In genomic region chr11:90148900-90149299, GRCh38 we compare ENCODE assay signal across 29 cellular contexts. TPM values are rescaled to one million over a fixed set of nuclear protein-coding genes. Genes with fewer than 3 reads are reported as not detected.
A peak's percentile ranks its signal among the peaks of the same experiment; 100 is the strongest.
DNase-seq lines count a peak whose midpoint lies in the region; ATAC-seq, FAIRE-seq and TF ChIP-seq lines count a peak whose summit lies in the region.
"Had no signal": no experiment of that assay in that cellular context is flagged by ENCODE, and none has a peak within 500 bp of the region (broad histone marks: within the 10 kb centered on the region; RNA-seq: fewer than 3 reads in every experiment).

No MANE protein-coding gene starts in this region.

- H3F3A ChIP-seq in MM.1S (ENCODE audit: insufficient read depth, low read length): no peaks in the 10 kb centered on the region

- H3K27me3 ChIP-seq in MM.1S (replicated peaks; ENCODE audit: insufficient read depth, low read length) (no peaks in the 10 kb centered on the region), small intestine (ENCODE audit: control insufficient read depth in 2 of 2, insufficient read depth in 2 of 2, low read length in 2 of 2) (no peaks in the 10 kb centered on the region)

- peaks cover 15% of the 10 kb centered on the region for H3K36me3 Mint-ChIP-seq in neural crest cell (ENCODE audit: low read depth)
- H3K36me3 Mint-ChIP-seq: activated naive CD8-positive, alpha-beta T cell treated with anti-CD3 and anti-CD28 coated beads, Interleukin-2, amount 10 ng/mL, durations not matched to agents 7 days and 5 days; stimulated activated effector memory CD8-positive, alpha-beta T cell treated with anti-CD3 and anti-CD28 coated beads, Interleukin-12 subunit alpha, Interleukin-12 subunit beta, amount 100 ng/mL, for 72 hours; T-cell had no signal

- H3K9ac ChIP-seq in MM.1S (ENCODE audit: low read length): no peak overlapping the region

- H4K20me1 ChIP-seq in MM.1S (ENCODE audit: insufficient read depth, low read length): no peaks in the 10 kb centered on the region

- peak; percentile 7 for TF ChIP-seq CTCF in GM12864 (IDR thresholded peaks at IDR 0.05; ENCODE audit: low read depth, low read length, missing control alignments)
- TF ChIP-seq CTCF in MM.1S (IDR thresholded peaks at IDR 0.05; ENCODE audit: low read length): 0 out of 2 replicates have a peak, but pooled peaks have one; percentile 3
- TF ChIP-seq CTCF in choroid plexus epithelial cell (conservative IDR thresholded peaks at IDR 0.05; ENCODE audit: low read depth, low read length): peak; percentile 32
- peak; percentile 47 for TF ChIP-seq CTCF in neural crest cell (conservative IDR thresholded peaks at IDR 0.05)

- WGBS in small intestine, 3 donors: 92 to 93% (median 92%) methylated on average over 1 of the region's 1 CpG

- no peaks in the 10 kb centered on the region for H3K4me1 ChIP-seq in MM.1S (ENCODE audit: low read length)
- H3K4me1 ChIP-seq in small intestine (ENCODE audit: control insufficient read depth in 2 of 2, insufficient read depth in 1 of 2, low read depth in 1 of 2, low read length in 1 of 2): no peaks in the 10 kb centered on the region
- H3K4me1 ChIP-seq: pancreas had no signal

- H3K4me3 Mint-ChIP-seq in neural crest cell: no peak overlapping the region
- H3K4me3 Mint-ChIP-seq: activated CD4-positive, alpha-beta T cell treated with anti-CD3 and anti-CD28 coated beads, Interleukin-2, amount 10 ng/mL, durations not matched to agents 24 days and 14 days; activated naive CD8-positive, alpha-beta T cell treated with anti-CD3 and anti-CD28 coated beads, Interleukin-2, amount 10 ng/mL, durations not matched to agents 7 days and 5 days; CD4-positive, alpha-beta T cell; stimulated activated effector memory CD8-positive, alpha-beta T cell treated with anti-CD3 and anti-CD28 coated beads, Interleukin-12 subunit alpha, Interleukin-12 subunit beta, amount 100 ng/mL, for 72 hours; T-cell had no signal

- H3K4me3 ChIP-seq in GM12864 (ENCODE audit: low read depth, low read length): no peak overlapping the region
- no peak overlapping the region for H3K4me3 ChIP-seq in MM.1S (ENCODE audit: low read length)
- H3K4me3 ChIP-seq in choroid plexus epithelial cell (ENCODE audit: low read depth, low read length): no peak overlapping the region
- H3K4me3 ChIP-seq in small intestine (ENCODE audit: low read depth in 1 of 2, low read length in 2 of 2): no peak overlapping the region
- H3K4me3 ChIP-seq: pancreas had no signal

- H3K27me3 Mint-ChIP-seq in neural crest cell (ENCODE audit: low read depth): no peaks in the 10 kb centered on the region

- no peak overlapping the region for H3K27ac Mint-ChIP-seq in neural crest cell (ENCODE audit: unreplicated experiment)
- H3K27ac Mint-ChIP-seq: activated CD4-positive, alpha-beta T cell treated with anti-CD3 and anti-CD28 coated beads, Interleukin-2, amount 10 ng/mL, durations not matched to agents 24 days and 14 days; activated naive CD8-positive, alpha-beta T cell treated with anti-CD3 and anti-CD28 coated beads, Interleukin-2, amount 10 ng/mL, durations not matched to agents 7 days and 5 days; activated T-helper 2 cell treated with anti-CD3 and anti-CD28 coated beads, Interferon-gamma antibody, Interleukin-2, Interleukin-4, amounts not matched to agents 10 μg/mL and 5 μg/mL and 100 μg/mL, durations not matched to agents 14 hours and 24 hours and 36 hours; CD4-positive, alpha-beta T cell; stimulated activated effector memory CD8-positive, alpha-beta T cell treated with anti-CD3 and anti-CD28 coated beads, Interleukin-12 subunit alpha, Interleukin-12 subunit beta, amount 100 ng/mL, for 72 hours; T-cell had no signal

- H3K27ac ChIP-seq in MM.1S (ENCODE audit: low read length) (no peak overlapping the region), small intestine (ENCODE audit: low read depth in 1 of 2, low read length in 1 of 2) (no peak overlapping the region)
- H3K27ac ChIP-seq: pancreas had no signal

- FAIRE-seq in small intestine (lab: Jason Lieb, UNC): no peak
- FAIRE-seq: endothelial cell of umbilical vein, frontal cortex, GM12891, GM19239, kidney, pancreas had no signal

- no peaks in the 10 kb centered on the region for H3K9me3 Mint-ChIP-seq in neural crest cell
- H3K9me3 Mint-ChIP-seq: activated CD4-positive, alpha-beta T cell treated with anti-CD3 and anti-CD28 coated beads, Interleukin-2, amount 10 ng/mL, durations not matched to agents 24 days and 14 days; activated naive CD8-positive, alpha-beta T cell treated with anti-CD3 and anti-CD28 coated beads, Interleukin-2, amount 10 ng/mL, durations not matched to agents 7 days and 5 days; activated T-helper 2 cell treated with anti-CD3 and anti-CD28 coated beads, Interferon-gamma antibody, Interleukin-2, Interleukin-4, amounts not matched to agents 10 μg/mL and 5 μg/mL and 100 μg/mL, durations not matched to agents 14 hours and 24 hours and 36 hours; CD4-positive, alpha-beta T cell; stimulated activated effector memory CD8-positive, alpha-beta T cell treated with anti-CD3 and anti-CD28 coated beads, Interleukin-12 subunit alpha, Interleukin-12 subunit beta, amount 100 ng/mL, for 72 hours; T-cell had no signal

- H3K9me3 ChIP-seq in MM.1S (replicated peaks; ENCODE audit: insufficient read depth, low read length) (no peaks in the 10 kb centered on the region), small intestine (ENCODE audit: control insufficient read depth, low read depth) (no peaks in the 10 kb centered on the region)
- H3K9me3 ChIP-seq: pancreas had no signal

- no peaks in the 10 kb centered on the region for H3K36me3 ChIP-seq in MM.1S (replicated peaks; ENCODE audit: insufficient read depth, low read length)
- H3K36me3 ChIP-seq in small intestine (ENCODE audit: control insufficient read depth in 2 of 2, insufficient read depth in 2 of 2, low read length in 2 of 2): no peaks in the 10 kb centered on the region
- H3K36me3 ChIP-seq: pancreas had no signal

- no peaks in the 10 kb centered on the region for H3K4me1 Mint-ChIP-seq in neural crest cell
- H3K4me1 Mint-ChIP-seq: activated CD4-positive, alpha-beta T cell treated with anti-CD3 and anti-CD28 coated beads, Interleukin-2, amount 10 ng/mL, durations not matched to agents 24 days and 14 days; activated naive CD8-positive, alpha-beta T cell treated with anti-CD3 and anti-CD28 coated beads, Interleukin-2, amount 10 ng/mL, durations not matched to agents 7 days and 5 days; stimulated activated effector memory CD8-positive, alpha-beta T cell treated with anti-CD3 and anti-CD28 coated beads, Interleukin-12 subunit alpha, Interleukin-12 subunit beta, amount 100 ng/mL, for 72 hours; T-cell had no signal

- no peak overlapping the region for H2AFZ ChIP-seq in MM.1S (ENCODE audit: low read length)

- no peak for ATAC-seq in HG03039 (IDR thresholded peaks at IDR 0.05; ENCODE audit: unreplicated experiment)
- ATAC-seq: pancreas; sciatic nerve; stimulated activated effector memory CD8-positive, alpha-beta T cell treated with anti-CD3 and anti-CD28 coated beads, Interleukin-12 subunit alpha, Interleukin-12 subunit beta, amount 100 ng/mL, for 72 hours; T-cell had no signal

- no peak overlapping the region for H3K4me2 ChIP-seq in MM.1S (ENCODE audit: low read depth, low read length)

- DNase-seq in GM12864 (ENCODE audit: low read depth) (no peak), MM.1S (no peak), choroid plexus epithelial cell (ENCODE audit: low read depth) (peak; percentile 30), neural crest cell (ENCODE audit: low read depth, low spot score) (no peak), small intestine (no peak), DMS79 (lab: John Stamatoyannopoulos, UW) (no peak)
- DNase-seq: activated CD4-positive, alpha-beta T cell treated with anti-CD3 and anti-CD28 coated beads, Interleukin-2, amount 10 ng/mL, durations not matched to agents 24 days and 14 days; activated CD8-positive, alpha-beta memory T cell treated with anti-CD3 and anti-CD28 coated beads, Interleukin-2, amount 50 U/mL, for 4 hours; activated naive CD8-positive, alpha-beta T cell treated with anti-CD3 and anti-CD28 coated beads, Interleukin-2, amount 10 ng/mL, durations not matched to agents 7 days and 5 days; CD4-positive, alpha-beta T cell; cortex of kidney; DMS153; H7; KG1; kidney; NCI-H1092; NCI-H2081 treated with DMSO at 0.1 percent for 48 hours; pancreas; SHP77; T-cell had no signal

- no peaks in the 10 kb centered on the region for H3K79me2 ChIP-seq in MM.1S (ENCODE audit: low read length)

- no peaks in the 10 kb centered on the region for H3K9me2 ChIP-seq in MM.1S (replicated peaks; ENCODE audit: insufficient read depth, low read length)

RNA-seq across cellular contexts. Expression of gene NAALAD2, which starts 14.4 kb away (rescaled TPM):
- 16.1 and 16.7 TPM in 2 replicates for total RNA-seq in neural crest cell
- polyA plus RNA-seq in small intestine: under 1 TPM in 1 of 3 donors, not detected in 2; 0.39 TPM
- total RNA-seq: activated CD4-positive, alpha-beta T cell treated with anti-CD3 and anti-CD28 coated beads, Interleukin-2, amount 10 ng/mL, durations not matched to agents 24 days and 14 days; activated naive CD8-positive, alpha-beta T cell treated with anti-CD3 and anti-CD28 coated beads, Interleukin-2, amount 10 ng/mL, durations not matched to agents 7 days and 5 days; activated T-helper 2 cell treated with anti-CD3 and anti-CD28 coated beads, Interferon-gamma antibody, Interleukin-2, Interleukin-4, amounts not matched to agents 10 μg/mL and 5 μg/mL and 100 μg/mL, durations not matched to agents 14 hours and 24 hours and 36 hours; CD4-positive, alpha-beta T cell; NCI-H460; T-cell had no signal
